ENCODE assay signal across 30 cellular contexts in the genomic region with DNA sequence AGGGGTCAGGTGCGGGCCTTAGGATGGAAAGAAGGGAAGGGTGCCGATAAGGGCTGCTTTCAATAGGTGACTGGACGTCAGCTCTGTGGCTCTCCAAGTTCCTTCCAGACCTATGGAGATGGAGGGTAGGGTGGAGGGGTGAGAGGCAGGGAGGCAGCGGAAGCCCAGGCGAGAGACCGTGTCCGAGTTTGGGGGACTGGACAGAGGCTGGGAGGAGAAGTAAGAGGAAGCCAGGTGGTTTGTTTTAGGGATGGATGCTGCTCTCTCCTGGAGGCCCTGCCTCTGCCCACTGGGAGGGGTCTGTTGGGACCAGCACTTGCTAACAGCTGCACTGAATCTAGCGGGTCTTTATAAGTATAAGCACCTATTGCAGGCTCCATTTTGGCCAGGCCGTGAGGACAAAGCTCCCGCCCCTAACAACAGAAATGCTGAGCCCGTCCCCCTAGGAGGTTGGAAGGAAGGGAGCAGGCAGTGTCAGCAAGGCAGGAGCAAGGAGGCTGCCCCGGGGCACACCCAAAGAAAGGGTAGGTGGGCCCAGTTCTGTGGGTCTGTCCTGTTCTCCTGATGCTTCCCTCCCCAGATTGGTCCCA.
A peak's percentile ranks its signal among the peaks of the same experiment; 100 is the strongest.
DNase-seq lines count a peak whose midpoint lies in the region; ATAC-seq, FAIRE-seq and TF ChIP-seq lines count a peak whose summit lies in the region.
"Had no signal": no experiment of that assay in that cellular context is flagged by ENCODE, and none has a peak within 500 bp of the region (broad histone marks: within the 10 kb centered on the region; RNA-seq: fewer than 3 reads in every experiment).

No MANE protein-coding gene starts in this region.

- H3K79me2 ChIP-seq in OCI-LY1 (ENCODE audit: insufficient read depth, low read length) (no peaks in the 10 kb centered on the region), hepatocyte (no peaks in the 10 kb centered on the region), smooth muscle cell (ENCODE audit: low read depth) (no peaks in the 10 kb centered on the region), HepG2 (ENCODE audit: insufficient read depth, low read length) (no peaks in the 10 kb centered on the region)
- H3K79me2 ChIP-seq: parathyroid adenoma had no signal

- no peaks in the 10 kb centered on the region for H3F3A ChIP-seq in OCI-LY1 (ENCODE audit: insufficient read depth, low read length)
- H3F3A ChIP-seq in smooth muscle cell (ENCODE audit: low read depth), result no peaks in the 10 kb centered on the region

- H3K36me3 Mint-ChIP-seq in activated CD4-positive, alpha-beta T cell treated with anti-CD3 and anti-CD28 coated beads for 36 hours (ENCODE audit: low read depth), result peaks cover 2% of the 10 kb centered on the region
- no peaks in the 10 kb centered on the region for H3K36me3 Mint-ChIP-seq in activated CD4-positive, alpha-beta T cell treated with anti-CD3 and anti-CD28 coated beads, Interleukin-2, amount 10 ng/mL, durations not matched to agents 7 days and 5 days (ENCODE audit: low read depth)
- H3K36me3 Mint-ChIP-seq: activated CD8-positive, alpha-beta memory T cell treated with anti-CD3 and anti-CD28 coated beads, Interleukin-2, amount 10 ng/mL, durations not matched to agents 7 days and 5 days; CD8-positive, alpha-beta T cell; natural killer cell; T-cell had no signal

- no peaks in the 10 kb centered on the region for H3K36me3 ChIP-seq in OCI-LY1 (ENCODE audit: insufficient read depth, low read length)
- no peaks in the 10 kb centered on the region for H3K36me3 ChIP-seq in hepatocyte (replicated peaks; ENCODE audit: insufficient read depth, low read depth)
- H3K36me3 ChIP-seq in smooth muscle cell (ENCODE audit: low read depth), result no peaks in the 10 kb centered on the region
- no peaks in the 10 kb centered on the region for H3K36me3 ChIP-seq in vagina
- no peaks in the 10 kb centered on the region for H3K36me3 ChIP-seq in HepG2 (replicated peaks in 1 of 2; ENCODE audit: control insufficient read depth in 1 of 2, insufficient read depth in 2 of 2, low read length in 2 of 2)

- intact Hi-C loops in activated CD4-positive, alpha-beta T cell treated with anti-CD3 and anti-CD28 coated beads for 36 hours (cut with DNase I, micrococcal nuclease), result no loop called here
- intact Hi-C loops in vagina (cut with DNase I) (no loop called here), HepG2 (cut with micrococcal nuclease; ENCODE audit: unreplicated experiment) (no loop called here)

- no TSS peak for BruUV-seq in HepG2 (replicated peaks; lab: Mats Ljungman, UMichigan)

- POLR2A ChIA-PET in activated CD4-positive, alpha-beta T cell treated with anti-CD3 and anti-CD28 coated beads for 36 hours (lab: Charles Lee), result no interaction called here
- POLR2A ChIA-PET in activated CD4-positive, alpha-beta T cell treated with anti-CD3 and anti-CD28 coated beads, Interleukin-2, amount 10 ng/mL, durations not matched to agents 7 days and 5 days (lab: Charles Lee), result no interaction called here
- POLR2A ChIA-PET in HepG2 (lab: Yijun Ruan, JAX), result interaction anchor here (1.0 kb wide), 1 partner anchor 68 kb away, joined by 3 read pairs; no protein-coding TSS in a partner anchor

- 75% methylated on average over 12 of the region's 12 CpGs for WGBS in hepatocyte (ENCODE audit: low lambda C conversion rate, missing lambda C conversion rate)
- WGBS in smooth muscle cell (ENCODE audit: low lambda C conversion rate), result 89% methylated on average over 12 of the region's 12 CpGs
- WGBS in HepG2 (ENCODE audit: low lambda C conversion rate), result 37% methylated on average over 8 of the region's 12 CpGs

- H3K27me3 ChIP-seq in OCI-LY1 (ENCODE audit: insufficient read depth, low read length) (no peaks in the 10 kb centered on the region), hepatocyte (no peaks in the 10 kb centered on the region), smooth muscle cell (ENCODE audit: low read depth) (peaks cover 18% of the 10 kb centered on the region), vagina (no peaks in the 10 kb centered on the region), HepG2 (ENCODE audit: control insufficient read depth in 1 of 2, insufficient read depth in 2 of 2, low read length in 2 of 2) (peaks cover 1 to 70% of the 10 kb centered on the region in 2 experiments; a peak in 4 of 5 replicates)
- H3K27me3 ChIP-seq: foreskin keratinocyte had no signal

- no peak overlapping the region for H3K4me3 ChIP-seq in OCI-LY1 (ENCODE audit: low read depth, low read length, poor library complexity, severe bottlenecking)
- H3K4me3 ChIP-seq in hepatocyte, result no peak overlapping the region
- H3K4me3 ChIP-seq in smooth muscle cell, result no peak overlapping the region
- H3K4me3 ChIP-seq in vagina, result no peak overlapping the region
- H3K4me3 ChIP-seq in HepG2 (replicated peaks in 1 of 3; ENCODE audit: insufficient read depth in 1 of 3, low read depth in 2 of 3, low read length in 3 of 3), result no peak overlapping the region
- H3K4me3 ChIP-seq: lung had no signal

- no peak overlapping the region for H3K27ac ChIP-seq in OCI-LY1 (ENCODE audit: low read depth, low read length, poor library complexity, severe bottlenecking)
- H3K27ac ChIP-seq in hepatocyte, result peak overlapping the region; percentile 14
- H3K27ac ChIP-seq in smooth muscle cell (ENCODE audit: low read depth), result no peak overlapping the region
- H3K27ac ChIP-seq in vagina, result no peak overlapping the region
- no peak overlapping the region for H3K27ac ChIP-seq in HepG2 (ENCODE audit: extremely low read length, insufficient read depth, low read length)
- H3K27ac ChIP-seq: foreskin keratinocyte, parathyroid adenoma had no signal

- H3K4me3 Mint-ChIP-seq in activated CD4-positive, alpha-beta T cell treated with anti-CD3 and anti-CD28 coated beads for 36 hours, result no peak overlapping the region
- no peak overlapping the region for H3K4me3 Mint-ChIP-seq in activated CD4-positive, alpha-beta T cell treated with anti-CD3 and anti-CD28 coated beads, Interleukin-2, amount 10 ng/mL, durations not matched to agents 7 days and 5 days
- H3K4me3 Mint-ChIP-seq: activated CD8-positive, alpha-beta memory T cell treated with anti-CD3 and anti-CD28 coated beads, Interleukin-2, amount 10 ng/mL, durations not matched to agents 7 days and 5 days; activated naive CD8-positive, alpha-beta T cell treated with anti-CD3 and anti-CD28 coated beads, Interleukin-2, amount 50 U/mL, for 24 hours; activated T-cell treated with anti-CD3 and anti-CD28 coated beads, Interleukin-2, amount 50 U/mL, for 4 hours; CD8-positive, alpha-beta T cell; central memory CD8-positive, alpha-beta T cell; dendritic cell treated with granulocyte-macrophage colony-stimulating factor and Interleukin-4, amounts not matched to agents 40 ng/mL and 50 ng/mL, for 4 days; natural killer cell; T-cell had no signal

- no peak for FAIRE-seq in HepG2 (lab: Jason Lieb, UNC)
- FAIRE-seq: A204.1, GM12891, small intestine had no signal

- H3K9me2 ChIP-seq in OCI-LY1 (ENCODE audit: low read depth, low read length), result no peaks in the 10 kb centered on the region
- no peaks in the 10 kb centered on the region for H3K9me2 ChIP-seq in hepatocyte (replicated peaks; ENCODE audit: insufficient read depth)

- H4K20me1 ChIP-seq in OCI-LY1 (ENCODE audit: insufficient read depth, low read length) (no peaks in the 10 kb centered on the region), hepatocyte (ENCODE audit: insufficient read depth, poor library complexity, severe bottlenecking) (no peaks in the 10 kb centered on the region), smooth muscle cell (ENCODE audit: low read depth) (no peaks in the 10 kb centered on the region), HepG2 (ENCODE audit: insufficient read depth, low read length) (no peaks in the 10 kb centered on the region)

- in situ Hi-C loops in HepG2 (cut with HindIII; ENCODE audit: extremely low pct_ligation_motif_present, low pct_unique_long_range_greater_than_20kb), result no loop called here

- H3K4me2 ChIP-seq in OCI-LY1 (ENCODE audit: low read length) (peak overlapping the region; percentile 37; the same call in 1 of the 2 replicates), hepatocyte (peak overlapping the region; percentile 74), smooth muscle cell (peak overlapping the region; percentile 81), HepG2 (ENCODE audit: low read depth, low read length) (no peak overlapping the region)

- TF ChIP-seq CTCF in OCI-LY1 (IDR thresholded peaks at IDR 0.05; ENCODE audit: low read length) (no peak), hepatocyte (IDR thresholded peaks at IDR 0.05; ENCODE audit: poor library complexity) (no peak), smooth muscle cell (IDR thresholded peaks at IDR 0.05; ENCODE audit: borderline replicate concordance, insufficient read depth, poor library complexity, severe bottlenecking) (no peak), vagina (IDR thresholded peaks at IDR 0.05) (no peak), HepG2 (CRISPR knock-in tag; IDR thresholded peaks at IDR 0.05) (no peak)

- H3K27ac Mint-ChIP-seq in activated CD4-positive, alpha-beta T cell treated with anti-CD3 and anti-CD28 coated beads for 36 hours, result peak overlapping the region; percentile 31
- H3K27ac Mint-ChIP-seq in activated CD4-positive, alpha-beta T cell treated with anti-CD3 and anti-CD28 coated beads, Interleukin-2, amount 10 ng/mL, durations not matched to agents 7 days and 5 days, result no peak overlapping the region
- H3K27ac Mint-ChIP-seq: activated CD8-positive, alpha-beta memory T cell treated with anti-CD3 and anti-CD28 coated beads, Interleukin-2, amount 10 ng/mL, durations not matched to agents 7 days and 5 days; activated naive CD8-positive, alpha-beta T cell treated with anti-CD3 and anti-CD28 coated beads, Interleukin-2, amount 50 U/mL, for 24 hours; CD8-positive, alpha-beta T cell; dendritic cell treated with granulocyte-macrophage colony-stimulating factor and Interleukin-4, amounts not matched to agents 40 ng/mL and 50 ng/mL, for 4 days; natural killer cell; T-cell had no signal

- DNase-seq in activated CD4-positive, alpha-beta T cell treated with anti-CD3 and anti-CD28 coated beads for 36 hours, result no peak
- no peak for DNase-seq in activated CD4-positive, alpha-beta T cell treated with anti-CD3 and anti-CD28 coated beads, Interleukin-2, amount 10 ng/mL, durations not matched to agents 7 days and 5 days
- DNase-seq in hepatocyte (ENCODE audit: low spot score) (no peak), smooth muscle cell (lab: John Stamatoyannopoulos, UW; ENCODE audit: unreplicated experiment) (no peak), vagina (ENCODE audit: extremely low spot score in 2 of 2) (no peak), HepG2 (ENCODE audit: low spot score) (no peak)
- no peak for DNase-seq in stimulated activated naive CD8-positive, alpha-beta T cell treated with anti-CD3 and anti-CD28 coated beads, Interleukin-15, Interleukin-2, amounts not matched to agents 100 U/mL and 50 U/mL, for 24 hours
- DNase-seq: activated CD4-positive, alpha-beta T cell treated with anti-CD3 and anti-CD28 coated beads, Interleukin-2, amount 50 U/mL, for 4 hours; activated CD4-positive, CD25-positive, alpha-beta regulatory T cell; activated CD8-positive, alpha-beta memory T cell treated with anti-CD3 and anti-CD28 coated beads, Interleukin-2, amount 10 ng/mL, durations not matched to agents 7 days and 5 days; activated naive CD4-positive, alpha-beta T cell; activated naive CD8-positive, alpha-beta T cell treated with anti-CD3 and anti-CD28 coated beads, Interleukin-2, amount 50 U/mL, for 24 hours; activated T-cell treated with anti-CD3 and anti-CD28 coated beads, Interleukin-2, amount 50 U/mL, for 4 hours; CD8-positive, alpha-beta T cell; left cardiac atrium; natural killer cell; NCI-H2081 treated with DMSO at 0.1 percent for 48 hours; NCI-H446 treated with DMSO at 0.1 percent for 48 hours; stimulated activated naive CD4-positive, alpha-beta T cell treated with Interleukin-2 at 50 U/mL for 16 hours; T-cell had no signal

- TF ChIP-seq EP300 in HepG2 (IDR thresholded peaks at IDR 0.05; ENCODE audit: low read depth in 2 of 2, low read length in 2 of 2) (no peak), HepG2 (CRISPR knock-in tag; IDR thresholded peaks at IDR 0.05; ENCODE audit: borderline replicate concordance) (no peak)

- CTCF ChIA-PET in activated CD4-positive, alpha-beta T cell treated with anti-CD3 and anti-CD28 coated beads for 36 hours (lab: Charles Lee), result no interaction called here
- CTCF ChIA-PET in activated CD4-positive, alpha-beta T cell treated with anti-CD3 and anti-CD28 coated beads, Interleukin-2, amount 10 ng/mL, durations not matched to agents 7 days and 5 days (lab: Charles Lee), result no interaction called here
- CTCF ChIA-PET in HepG2 (lab: Yijun Ruan, JAX; ENCODE audit: low intra/inter-chr PET ratio, low total read pairs), result no interaction called here

- H3K4me1 Mint-ChIP-seq in activated CD4-positive, alpha-beta T cell treated with anti-CD3 and anti-CD28 coated beads for 36 hours, result no peaks in the 10 kb centered on the region
- H3K4me1 Mint-ChIP-seq in activated CD4-positive, alpha-beta T cell treated with anti-CD3 and anti-CD28 coated beads, Interleukin-2, amount 10 ng/mL, durations not matched to agents 7 days and 5 days, result no peaks in the 10 kb centered on the region
- H3K4me1 Mint-ChIP-seq: activated naive CD8-positive, alpha-beta T cell treated with anti-CD3 and anti-CD28 coated beads, Interleukin-2, amount 50 U/mL, for 24 hours; natural killer cell; T-cell had no signal

- no peak overlapping the region for H2AFZ ChIP-seq in OCI-LY1 (ENCODE audit: low read length)
- no peak overlapping the region for H2AFZ ChIP-seq in hepatocyte
- no peak overlapping the region for H2AFZ ChIP-seq in smooth muscle cell (ENCODE audit: low read depth)
- no peak overlapping the region for H2AFZ ChIP-seq in HepG2 (ENCODE audit: low read length)
- H2AFZ ChIP-seq: parathyroid adenoma had no signal

- H3K27me3 Mint-ChIP-seq in activated CD4-positive, alpha-beta T cell treated with anti-CD3 and anti-CD28 coated beads for 36 hours, result no peaks in the 10 kb centered on the region
- H3K27me3 Mint-ChIP-seq in activated CD4-positive, alpha-beta T cell treated with anti-CD3 and anti-CD28 coated beads, Interleukin-2, amount 10 ng/mL, durations not matched to agents 7 days and 5 days, result no peaks in the 10 kb centered on the region
- H3K27me3 Mint-ChIP-seq: activated CD8-positive, alpha-beta memory T cell treated with anti-CD3 and anti-CD28 coated beads, Interleukin-2, amount 10 ng/mL, durations not matched to agents 7 days and 5 days; activated naive CD8-positive, alpha-beta T cell treated with anti-CD3 and anti-CD28 coated beads, Interleukin-2, amount 50 U/mL, for 24 hours; central memory CD8-positive, alpha-beta T cell; T-cell had no signal

- no peak for ATAC-seq in activated CD4-positive, alpha-beta T cell treated with anti-CD3 and anti-CD28 coated beads for 36 hours
- no peak for ATAC-seq in stimulated activated naive CD8-positive, alpha-beta T cell treated with anti-CD3 and anti-CD28 coated beads, Interleukin-15, Interleukin-2, amounts not matched to agents 100 U/mL and 50 U/mL, for 24 hours
- ATAC-seq in HepG2, result no peak
- ATAC-seq: activated CD8-positive, alpha-beta memory T cell treated with anti-CD3 and anti-CD28 coated beads, Interleukin-2, amount 10 ng/mL, durations not matched to agents 7 days and 5 days; activated naive CD8-positive, alpha-beta T cell treated with anti-CD3 and anti-CD28 coated beads, Interleukin-2, amount 50 U/mL, for 24 hours; activated T-cell treated with anti-CD3 and anti-CD28 coated beads, Interleukin-2, amount 50 U/mL, for 4 hours; CD8-positive, alpha-beta T cell; esophagus mucosa; natural killer cell had no signal

- TF ChIP-seq POLR2A in vagina (IDR thresholded peaks at IDR 0.05) (no peak), HepG2 (IDR thresholded peaks at IDR 0.05; ENCODE audit: insufficient read depth in 1 of 2, low read depth in 2 of 2, low read length in 2 of 2) (no peak)

- no peaks in the 10 kb centered on the region for H3K9me3 Mint-ChIP-seq in activated CD4-positive, alpha-beta T cell treated with anti-CD3 and anti-CD28 coated beads for 36 hours (ENCODE audit: low read depth)
- no peaks in the 10 kb centered on the region for H3K9me3 Mint-ChIP-seq in activated CD4-positive, alpha-beta T cell treated with anti-CD3 and anti-CD28 coated beads, Interleukin-2, amount 10 ng/mL, durations not matched to agents 7 days and 5 days
- H3K9me3 Mint-ChIP-seq: activated naive CD8-positive, alpha-beta T cell treated with anti-CD3 and anti-CD28 coated beads, Interleukin-2, amount 50 U/mL, for 24 hours; activated T-cell treated with anti-CD3 and anti-CD28 coated beads, Interleukin-2, amount 50 U/mL, for 4 hours; CD8-positive, alpha-beta T cell; central memory CD8-positive, alpha-beta T cell; dendritic cell treated with granulocyte-macrophage colony-stimulating factor and Interleukin-4, amounts not matched to agents 40 ng/mL and 50 ng/mL, for 4 days; natural killer cell; T-cell had no signal

- H3K9me3 ChIP-seq in OCI-LY1 (ENCODE audit: low read length), result no peaks in the 10 kb centered on the region
- no peaks in the 10 kb centered on the region for H3K9me3 ChIP-seq in hepatocyte (ENCODE audit: low read depth)
- H3K9me3 ChIP-seq in smooth muscle cell (replicated peaks; ENCODE audit: low read depth), result no peaks in the 10 kb centered on the region
- no peaks in the 10 kb centered on the region for H3K9me3 ChIP-seq in vagina
- no peaks in the 10 kb centered on the region for H3K9me3 ChIP-seq in HepG2 (ENCODE audit: low read length)

- H3K4me1 ChIP-seq in OCI-LY1 (ENCODE audit: insufficient read depth, low read length, severe bottlenecking) (peaks cover 44% of the 10 kb centered on the region), hepatocyte (ENCODE audit: insufficient read depth) (peaks cover 9% of the 10 kb centered on the region), smooth muscle cell (ENCODE audit: low read depth) (peaks cover 12% of the 10 kb centered on the region), vagina (peaks cover 11% of the 10 kb centered on the region), HepG2 (ENCODE audit: insufficient read depth, low read length) (no peaks in the 10 kb centered on the region)

- H3K9ac ChIP-seq in OCI-LY1 (ENCODE audit: low read length) (no peak overlapping the region; the same call in 1 of the 2 replicates), smooth muscle cell (ENCODE audit: low read depth) (no peak overlapping the region), HepG2 (ENCODE audit: insufficient read depth, low read depth, low read length) (no peak overlapping the region)
- H3K9ac ChIP-seq: parathyroid adenoma had no signal

- TF ChIP-seq RAD21 in HepG2 (CRISPR knock-in tag; IDR thresholded peaks at IDR 0.05), result no peak
